ENCODE assay signal across 12 cellular contexts in the genomic region with DNA sequence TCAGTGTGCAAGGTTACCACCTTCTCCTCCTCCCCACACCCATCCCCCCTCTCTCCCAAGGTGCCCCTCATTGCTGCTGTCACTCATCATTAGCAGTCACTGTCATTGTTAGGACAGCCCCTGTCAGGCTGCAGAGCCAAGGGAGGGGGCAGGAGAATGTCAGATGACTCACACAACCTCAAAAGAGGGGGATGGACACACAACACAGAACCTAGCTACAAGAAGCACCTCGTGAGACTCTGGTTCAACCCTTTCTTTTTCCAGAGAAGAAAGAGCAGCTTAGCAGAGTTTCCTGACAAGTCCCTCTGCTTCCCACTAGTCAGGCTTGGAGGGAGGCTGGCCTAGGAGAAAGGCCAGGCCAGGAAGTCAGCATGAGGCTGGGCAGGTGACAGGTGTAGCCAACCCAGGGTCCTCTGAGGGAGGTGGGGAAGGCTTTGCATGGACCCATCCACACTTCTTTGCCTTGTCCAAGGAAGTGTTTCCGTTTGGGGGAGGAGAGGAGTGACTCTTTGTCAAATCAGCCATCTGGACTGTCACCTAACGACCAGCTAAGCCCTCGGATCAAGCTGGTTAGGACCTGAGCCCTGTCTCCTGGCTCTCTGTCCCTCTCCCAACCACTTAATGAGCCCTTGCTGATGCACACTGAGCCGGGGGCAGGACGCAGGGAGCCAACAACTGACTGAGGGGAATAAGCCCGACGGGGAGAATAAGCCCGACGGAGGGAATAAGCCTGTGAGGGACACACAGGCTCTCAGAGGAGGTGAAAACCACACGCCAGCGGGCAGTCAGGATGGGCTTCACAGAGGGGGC. TPM values are rescaled to one million over a fixed set of nuclear protein-coding genes. Genes with fewer than 3 reads are reported as not detected.
A peak's percentile ranks its signal among the peaks of the same experiment; 100 is the strongest.
DNase-seq lines count a peak whose midpoint lies in the region; ATAC-seq and TF ChIP-seq lines count a peak whose summit lies in the region.
"Had no signal": no experiment of that assay in that cellular context is flagged by ENCODE, and none has a peak within 500 bp of the region (broad histone marks: within the 10 kb centered on the region; RNA-seq: fewer than 3 reads in every experiment).

No MANE protein-coding gene starts in this region.

- intact Hi-C loops in aorta (cut with DNase I) (no loop called here), breast epithelium (cut with DNase I; ENCODE audit: low total_unique reads) (no loop called here)

- H3K27me3 ChIP-seq in aorta (ENCODE audit: control insufficient read depth in 1 of 2, insufficient read depth in 2 of 2, low read length in 1 of 2), result no peaks in the 10 kb centered on the region
- no peaks in the 10 kb centered on the region for H3K27me3 ChIP-seq in breast epithelium
- H3K27me3 ChIP-seq: esophagus muscularis mucosa had no signal

- H3K4me1 ChIP-seq in aorta (ENCODE audit: control insufficient read depth in 1 of 2, insufficient read depth in 2 of 2, low read length in 2 of 2) (no peaks in the 10 kb centered on the region), breast epithelium (no peaks in the 10 kb centered on the region)

- no peaks in the 10 kb centered on the region for H3K36me3 ChIP-seq in aorta (ENCODE audit: control insufficient read depth in 1 of 2, insufficient read depth in 2 of 2, low read length in 1 of 2)
- H3K36me3 ChIP-seq in breast epithelium, result no peaks in the 10 kb centered on the region

- ATAC-seq in aorta (ENCODE audit: low FRiP score) (no peak), GM21825 (IDR thresholded peaks at IDR 0.05; ENCODE audit: unreplicated experiment) (no peak)
- ATAC-seq: psoas muscle had no signal

- TF ChIP-seq CTCF in coronary artery (IDR thresholded peaks at IDR 0.05) (no peak), breast epithelium (IDR thresholded peaks at IDR 0.05) (no peak)

- DNase-seq in activated T-cell treated with anti-CD3 and anti-CD28 coated beads for 4 hours (peak; percentile 31), coronary artery (ENCODE audit: low spot score) (peak; percentile 66), aorta (no peak), breast epithelium (ENCODE audit: low spot score in 2 of 2) (no peak)
- DNase-seq in activated T-cell treated with anti-CD3 and anti-CD28 coated beads, Interleukin-2, amount 50 U/mL, for 1 hour, result no peak
- peak; percentile 46 for DNase-seq in stimulated activated CD8-positive, alpha-beta memory T cell treated with anti-CD3 and anti-CD28 coated beads, Interleukin-4, amount 100 ng/mL, for 48 hours
- DNase-seq: KBM-7, kidney glomerular epithelial cell, psoas muscle had no signal

- H3K9me3 ChIP-seq in aorta (ENCODE audit: control insufficient read depth, low read length) (no peaks in the 10 kb centered on the region), breast epithelium (no peaks in the 10 kb centered on the region)
- H3K9me3 ChIP-seq: esophagus muscularis mucosa, psoas muscle had no signal

- WGBS in aorta, 2 donors, result 88 to 90% methylated on average over 12 of the region's 12 CpGs

- no peak for TF ChIP-seq POLR2A in breast epithelium (IDR thresholded peaks at IDR 0.05)

- H3K27ac ChIP-seq in coronary artery, result no peak overlapping the region
- H3K27ac ChIP-seq in aorta (ENCODE audit: low read depth in 1 of 2, low read length in 2 of 2), result no peak overlapping the region
- H3K27ac ChIP-seq in breast epithelium, result no peak overlapping the region
- H3K27ac ChIP-seq: esophagus muscularis mucosa, psoas muscle had no signal

- no peak overlapping the region for H3K4me3 ChIP-seq in coronary artery
- H3K4me3 ChIP-seq in aorta (ENCODE audit: low read length in 2 of 2), result no peak overlapping the region
- no peak overlapping the region for H3K4me3 ChIP-seq in breast epithelium
- H3K4me3 ChIP-seq: esophagus muscularis mucosa, psoas muscle had no signal

TF ChIP-seq in PFSK-1, 5 proteins besides CTCF, POLR2A, EP300 and RAD21:
- TF ChIP-seq FOXP2 (optimal IDR thresholded peaks at IDR 0.05; ENCODE audit: borderline replicate concordance, extremely low read depth, extremely low read length, insufficient read depth) (peak; percentile 6), SIN3A (IDR thresholded peaks at IDR 0.05; ENCODE audit: borderline replicate concordance, insufficient read depth, low read length) (no peak)

RNA-seq across cellular contexts. Expression of a gene that starts 18.3 kb away (rescaled TPM):
- 10.0 TPM for polyA plus RNA-seq in PFSK-1 (2012; ENCODE audit: insufficient read length, low read depth)
- total RNA-seq in aorta (1 to 10 TPM; 4.5 to 5.1 TPM), breast epithelium (1 to 10 TPM; 1.8 to 4.3 (median 3.4) TPM)
- polyA plus RNA-seq in aorta, result 1 to 10 TPM; 2.5 to 4.8 TPM

RNA-seq across cellular contexts. Expression of a gene that starts 49.4 kb away (rescaled TPM):
- not detected for polyA plus RNA-seq in PFSK-1 (2012; ENCODE audit: insufficient read length, low read depth)
- total RNA-seq in aorta (1 to 10 TPM; 1.2 to 1.6 TPM), breast epithelium (under 1 TPM; 0.16 to 0.44 (median 0.33) TPM)
- under 1 TPM; 0.38 to 0.72 TPM for polyA plus RNA-seq in aorta

Comparison
In these comparisons a context has a peak if more than half of its experiments do, and no peak if none do; other contexts are left out.
1. DNase-seq: peak in activated T-cell treated with anti-CD3 and anti-CD28 coated beads for 4 hours (single experiment), coronary artery (single experiment) and stimulated activated CD8-positive, alpha-beta memory T cell treated with anti-CD3 and anti-CD28 coated beads, Interleukin-4, amount 100 ng/mL, for 48 hours (single experiment); none in activated T-cell treated with anti-CD3 and anti-CD28 coated beads, Interleukin-2, amount 50 U/mL, for 1 hour (single experiment), aorta (0 of 2) and breast epithelium (0 of 2).